ENCODE assay signal across 11 cellular contexts in genomic region chr20:31694842-31695593, GRCh38. TPM values are rescaled to one million over a fixed set of nuclear protein-coding genes. Genes with fewer than 3 reads are reported as not detected.
DNase-seq lines count a peak whose midpoint lies in the region; ATAC-seq and TF ChIP-seq lines count a peak whose summit lies in the region.
"Had no signal": no experiment of that assay in that cellular context is flagged by ENCODE, and none has a peak within 500 bp of the region (broad histone marks: within the 10 kb centered on the region; RNA-seq: fewer than 3 reads in every experiment).

No MANE protein-coding gene starts in this region.

- peaks cover 58 to 97% (median 77%) of the 10 kb centered on the region in 10 experiments for H3K4me1 ChIP-seq in BLaER1 treated with 17β-estradiol and CSF1 and Interleukin-3, amounts not matched to agents 10 nM and 100 nM
- peaks cover 80% of the 10 kb centered on the region for H3K4me1 ChIP-seq in MM.1S (ENCODE audit: low read length)
- peaks cover 62% of the 10 kb centered on the region for H3K4me1 ChIP-seq in mammary epithelial cell (ENCODE audit: insufficient read depth, low read length)

- H3K27me3 ChIP-seq in BLaER1 treated with 17β-estradiol and CSF1 and Interleukin-3, amounts not matched to agents 10 nM and 100 nM: no peaks in the 10 kb centered on the region
- H3K27me3 ChIP-seq in MM.1S (replicated peaks; ENCODE audit: insufficient read depth, low read length) (no peaks in the 10 kb centered on the region), mammary epithelial cell (ENCODE audit: insufficient read depth, low read length) (no peaks in the 10 kb centered on the region)

- in situ Hi-C loops in mammary epithelial cell (cut with MboI; ENCODE audit: low sequenced_read_pairs in 2 of 2) (no loop called here), G401 (cut with HindIII; ENCODE audit: low sequenced_read_pairs) (no loop called here)

- H3K79me2 ChIP-seq in MM.1S (ENCODE audit: low read length): peaks cover 79% of the 10 kb centered on the region
- peaks cover 94% of the 10 kb centered on the region for H3K79me2 ChIP-seq in mammary epithelial cell (ENCODE audit: insufficient read depth, low read length)

- DNase-seq in MM.1S (no peak), mammary epithelial cell (no peak), iPS-NIHi7 (ENCODE audit: extremely low spot score) (no peak), MV-4-11 (lab: John Stamatoyannopoulos, UW) (no peak), G401 (ENCODE audit: low spot score) (no peak)
- no peak for DNase-seq in natural killer cell treated with Interleukin-12 subunit alpha and Interleukin-12 subunit beta and Interleukin-15 and Interleukin-18, amount 100 ng/mL, for 72 hours (ENCODE audit: low spot score)
- DNase-seq: stimulated activated naive CD4-positive, alpha-beta T cell had no signal

- H3K27me3 Mint-ChIP-seq in natural killer cell treated with Interleukin-12 subunit alpha and Interleukin-12 subunit beta and Interleukin-15 and Interleukin-18, amount 100 ng/mL, for 72 hours: no peaks in the 10 kb centered on the region

- peak overlapping the region; percentile 1 for H3K4me3 Mint-ChIP-seq in natural killer cell treated with Interleukin-12 subunit alpha and Interleukin-12 subunit beta and Interleukin-15 and Interleukin-18, amount 100 ng/mL, for 72 hours

- peak overlapping the region; percentile 65 to 82 for H3K27ac Mint-ChIP-seq in natural killer cell treated with Interleukin-12 subunit alpha and Interleukin-12 subunit beta and Interleukin-15 and Interleukin-18, amount 100 ng/mL, for 72 hours

- no peak overlapping the region for H3K4me3 ChIP-seq in BLaER1 treated with 17β-estradiol and CSF1 and Interleukin-3, amounts not matched to agents 10 nM and 100 nM
- H3K4me3 ChIP-seq in MM.1S (ENCODE audit: low read length): no peak overlapping the region
- H3K4me3 ChIP-seq in mammary epithelial cell (replicated peaks in 1 of 3; ENCODE audit: insufficient read depth in 1 of 3, low read depth in 2 of 3, low read length in 3 of 3): no peak overlapping the region

- ATAC-seq in natural killer cell treated with Interleukin-12 subunit alpha and Interleukin-12 subunit beta and Interleukin-15 and Interleukin-18, amount 100 ng/mL, for 72 hours: no peak
- no peak for ATAC-seq in HG02938 (IDR thresholded peaks at IDR 0.05; ENCODE audit: unreplicated experiment)

- peak overlapping the region in 3 of 11 experiments; percentile 9 to 46 (median 18); a peak in 5 of 22 replicates for H3K9ac ChIP-seq in BLaER1 treated with 17β-estradiol and CSF1 and Interleukin-3, amounts not matched to agents 10 nM and 100 nM
- H3K9ac ChIP-seq in MM.1S (ENCODE audit: low read length): peak overlapping the region; percentile 34; the same call in 1 of the 2 replicates
- H3K9ac ChIP-seq in mammary epithelial cell (ENCODE audit: insufficient read depth, low read length): no peak overlapping the region

- no peaks in the 10 kb centered on the region for H3K9me3 ChIP-seq in BLaER1 treated with 17β-estradiol and CSF1 and Interleukin-3, amounts not matched to agents 10 nM and 100 nM (replicated peaks in 1 of 11)
- H3K9me3 ChIP-seq in MM.1S (replicated peaks; ENCODE audit: insufficient read depth, low read length) (no peaks in the 10 kb centered on the region), mammary epithelial cell (replicated peaks; ENCODE audit: insufficient read depth, low read length) (no peaks in the 10 kb centered on the region)

- no peaks in the 10 kb centered on the region for H3K9me3 Mint-ChIP-seq in natural killer cell treated with Interleukin-12 subunit alpha and Interleukin-12 subunit beta and Interleukin-15 and Interleukin-18, amount 100 ng/mL, for 72 hours

- H3K4me1 Mint-ChIP-seq in natural killer cell treated with Interleukin-12 subunit alpha and Interleukin-12 subunit beta and Interleukin-15 and Interleukin-18, amount 100 ng/mL, for 72 hours (ENCODE audit: low read depth in 2 of 2): peaks cover 57 to 73% of the 10 kb centered on the region in 2 donors

- peaks cover 17% of the 10 kb centered on the region for H3K36me3 Mint-ChIP-seq in natural killer cell treated with Interleukin-12 subunit alpha and Interleukin-12 subunit beta and Interleukin-15 and Interleukin-18, amount 100 ng/mL, for 72 hours

- peak overlapping the region; percentile 47 to 90 (median 76); a peak in 21 of 22 replicates for H3K4me2 ChIP-seq in BLaER1 treated with 17β-estradiol and CSF1 and Interleukin-3, amounts not matched to agents 10 nM and 100 nM
- H3K4me2 ChIP-seq in MM.1S (ENCODE audit: low read depth, low read length) (peak overlapping the region; percentile 52; the same call in 1 of the 2 replicates), mammary epithelial cell (ENCODE audit: insufficient read depth, low read depth, low read length) (no peak overlapping the region)

- H3K9me2 ChIP-seq in MM.1S (replicated peaks; ENCODE audit: insufficient read depth, low read length): no peaks in the 10 kb centered on the region

- CTCF ChIA-PET in mammary epithelial cell (lab: Charles Lee; ENCODE audit: low non-redundant PET): interaction anchor here (0.6 kb wide), 1 partner anchor 35 kb away, joined by 3 read pairs; no protein-coding TSS in a partner anchor

- peak overlapping the region in 10 of 11 experiments; percentile 5 to 56 (median 44); a peak in 15 of 22 replicates for H3K27ac ChIP-seq in BLaER1 treated with 17β-estradiol and CSF1 and Interleukin-3, amounts not matched to agents 10 nM and 100 nM
- peak overlapping the region; percentile 84 for H3K27ac ChIP-seq in MM.1S (ENCODE audit: low read length)
- peak overlapping the region; percentile 24 for H3K27ac ChIP-seq in mammary epithelial cell (ENCODE audit: insufficient read depth, low read depth, low read length)

- H4K20me1 ChIP-seq in BLaER1 treated with 17β-estradiol and CSF1 and Interleukin-3, amounts not matched to agents 10 nM and 100 nM: peaks cover 0 to 41% (median 18%) of the 10 kb centered on the region in 11 experiments; a peak in 13 of 22 replicates
- H4K20me1 ChIP-seq in MM.1S (ENCODE audit: insufficient read depth, low read length) (no peaks in the 10 kb centered on the region), mammary epithelial cell (ENCODE audit: insufficient read depth, low read length) (no peaks in the 10 kb centered on the region)

- dilution Hi-C loops in mammary epithelial cell (cut with HindIII; ENCODE audit: low sequenced_read_pairs): loop anchor here (5.0 kb wide), 1 partner anchor 83 kb away; no protein-coding TSS in a partner anchor

- WGBS in mammary epithelial cell (ENCODE audit: low coverage, missing lambda C conversion rate): 95% methylated on average over 5 of the region's 5 CpGs

- BruUV-seq in mammary epithelial cell (replicated peaks; lab: Mats Ljungman, UMichigan): no TSS peak

- intact Hi-C loops in mammary epithelial cell (cut with micrococcal nuclease): no loop called here

- H3F3A ChIP-seq in MM.1S (ENCODE audit: insufficient read depth, low read length): peaks cover 84% of the 10 kb centered on the region

- H2AFZ ChIP-seq in MM.1S (ENCODE audit: low read length) (no peak overlapping the region), mammary epithelial cell (ENCODE audit: low read depth, low read length) (no peak overlapping the region)

- TF ChIP-seq CTCF in MM.1S (IDR thresholded peaks at IDR 0.05; ENCODE audit: low read length): no peak
- no peak for TF ChIP-seq CTCF in mammary epithelial cell (conservative IDR thresholded peaks at IDR 0.05 in 1 of 2, IDR thresholded peaks at IDR 0.05 in 1 of 2; ENCODE audit: extremely low read depth in 1 of 2, insufficient read depth in 1 of 2, low read depth in 1 of 2, low read length in 2 of 2)

- peaks cover 36 to 83% (median 59%) of the 10 kb centered on the region in 11 experiments; a peak in 21 of 22 replicates for H3K36me3 ChIP-seq in BLaER1 treated with 17β-estradiol and CSF1 and Interleukin-3, amounts not matched to agents 10 nM and 100 nM
- peaks cover 10% of the 10 kb centered on the region for H3K36me3 ChIP-seq in MM.1S (replicated peaks; ENCODE audit: insufficient read depth, low read length)
- peaks cover 15% of the 10 kb centered on the region for H3K36me3 ChIP-seq in mammary epithelial cell (ENCODE audit: insufficient read depth, low read length)

RNA-seq across cellular contexts. Expression of gene BCL2L1, which starts 27.6 kb away (rescaled TPM):
- total RNA-seq in mammary epithelial cell: 100 to 1,000 TPM; 196 to 212 TPM
- 132 TPM for polyA plus RNA-seq in mammary epithelial cell
- polyA minus RNA-seq in mammary epithelial cell: 137 TPM
- total RNA-seq in natural killer cell treated with Interleukin-12 subunit alpha and Interleukin-12 subunit beta and Interleukin-15 and Interleukin-18, amount 100 ng/mL, for 72 hours: 100 to 1,000 TPM; 140 to 325 TPM
- 104 and 109 TPM in 2 replicates for total RNA-seq in G401 (2014; rRNA removed; shearing (Covaris generic))

RNA-seq across cellular contexts. Expression of gene TPX2, which starts 44.1 kb away (rescaled TPM):
- total RNA-seq in mammary epithelial cell: 10 to 100 TPM in 1 of 2 donors, 1 to 10 TPM in 1; 9.5 to 74.3 TPM
- polyA plus RNA-seq in mammary epithelial cell: 51.2 TPM
- polyA minus RNA-seq in mammary epithelial cell: 108 TPM
- 100 to 1,000 TPM in 1 of 2 donors, 10 to 100 TPM in 1; 51.8 to 102 TPM for total RNA-seq in natural killer cell treated with Interleukin-12 subunit alpha and Interleukin-12 subunit beta and Interleukin-15 and Interleukin-18, amount 100 ng/mL, for 72 hours
- 94.2 and 155 TPM in 2 replicates for total RNA-seq in G401 (2014; rRNA removed; shearing (Covaris generic))

RNA-seq across cellular contexts. Expression of gene COX4I2, which starts 57.3 kb away (rescaled TPM):
- not detected for total RNA-seq in mammary epithelial cell
- not detected for polyA plus RNA-seq in mammary epithelial cell
- not detected for polyA minus RNA-seq in mammary epithelial cell
- total RNA-seq in natural killer cell treated with Interleukin-12 subunit alpha and Interleukin-12 subunit beta and Interleukin-15 and Interleukin-18, amount 100 ng/mL, for 72 hours: not detected
- total RNA-seq in G401 (2014; rRNA removed; shearing (Covaris generic)): not detected in 2 replicates
- total RNA-seq: HT1080, pulmonary artery endothelial cell had no signal

Comparison
In these comparisons a context has a peak if more than half of its experiments do, and no peak if none do; other contexts are left out.
1. H3K27ac ChIP-seq: peak in every context shown above with its lines; median percentile 84 in MM.1S; 44 in BLaER1 treated with 17β-estradiol and CSF1 and Interleukin-3, amounts not matched to agents 10 nM and 100 nM; 24 in mammary epithelial cell.